Comparison of ENCODE assay signal across 1 cellular context in the genomic region with DNA sequence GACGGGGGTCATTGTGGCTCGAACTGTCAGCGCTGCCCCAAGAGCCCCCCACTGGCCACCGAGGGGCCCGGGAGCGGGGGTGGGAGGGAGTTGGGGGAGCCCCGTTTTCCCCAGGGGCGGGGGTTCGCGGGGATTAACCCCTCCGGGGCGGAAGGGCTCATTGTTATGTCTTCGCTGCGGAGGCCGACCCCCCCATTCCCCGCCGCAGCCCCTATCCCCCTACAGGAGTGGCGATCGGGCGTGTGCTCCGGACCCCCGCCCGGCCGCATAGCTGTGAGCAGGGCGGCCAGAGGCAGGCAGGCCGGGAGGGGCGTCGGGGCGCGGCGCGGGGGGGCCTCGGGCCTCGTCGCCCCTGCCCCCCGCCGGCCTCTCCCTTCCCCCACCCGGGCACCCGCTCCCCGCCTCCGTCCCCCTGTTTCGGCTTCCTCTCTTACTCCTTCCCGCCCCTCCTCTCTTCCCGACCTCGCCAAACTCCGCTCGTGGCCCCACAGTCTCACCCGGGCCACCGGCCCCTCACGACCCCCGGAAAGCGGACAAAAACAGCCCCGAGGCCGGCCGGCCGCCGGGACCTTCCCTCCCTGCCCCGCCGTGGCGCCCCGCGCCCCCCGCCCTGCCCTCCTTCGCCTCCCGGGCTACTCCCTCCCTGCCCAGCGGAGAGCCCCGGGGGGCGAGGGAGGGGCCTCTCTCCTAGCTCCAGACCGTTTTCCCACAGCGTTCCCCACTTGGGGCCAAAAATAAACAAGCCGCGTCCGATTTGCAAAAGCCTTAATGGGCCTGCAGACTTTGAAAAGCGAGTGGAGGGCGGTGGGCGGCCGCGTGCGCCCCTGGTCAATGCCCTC.
TF ChIP-seq lines count a peak whose summit lies in the region.

No MANE protein-coding gene starts in this region.

TF ChIP-seq in HEK293, 187 proteins besides CTCF, POLR2A, EP300 and RAD21 (continued from another document):
- TF ChIP-seq, protein P1, sequence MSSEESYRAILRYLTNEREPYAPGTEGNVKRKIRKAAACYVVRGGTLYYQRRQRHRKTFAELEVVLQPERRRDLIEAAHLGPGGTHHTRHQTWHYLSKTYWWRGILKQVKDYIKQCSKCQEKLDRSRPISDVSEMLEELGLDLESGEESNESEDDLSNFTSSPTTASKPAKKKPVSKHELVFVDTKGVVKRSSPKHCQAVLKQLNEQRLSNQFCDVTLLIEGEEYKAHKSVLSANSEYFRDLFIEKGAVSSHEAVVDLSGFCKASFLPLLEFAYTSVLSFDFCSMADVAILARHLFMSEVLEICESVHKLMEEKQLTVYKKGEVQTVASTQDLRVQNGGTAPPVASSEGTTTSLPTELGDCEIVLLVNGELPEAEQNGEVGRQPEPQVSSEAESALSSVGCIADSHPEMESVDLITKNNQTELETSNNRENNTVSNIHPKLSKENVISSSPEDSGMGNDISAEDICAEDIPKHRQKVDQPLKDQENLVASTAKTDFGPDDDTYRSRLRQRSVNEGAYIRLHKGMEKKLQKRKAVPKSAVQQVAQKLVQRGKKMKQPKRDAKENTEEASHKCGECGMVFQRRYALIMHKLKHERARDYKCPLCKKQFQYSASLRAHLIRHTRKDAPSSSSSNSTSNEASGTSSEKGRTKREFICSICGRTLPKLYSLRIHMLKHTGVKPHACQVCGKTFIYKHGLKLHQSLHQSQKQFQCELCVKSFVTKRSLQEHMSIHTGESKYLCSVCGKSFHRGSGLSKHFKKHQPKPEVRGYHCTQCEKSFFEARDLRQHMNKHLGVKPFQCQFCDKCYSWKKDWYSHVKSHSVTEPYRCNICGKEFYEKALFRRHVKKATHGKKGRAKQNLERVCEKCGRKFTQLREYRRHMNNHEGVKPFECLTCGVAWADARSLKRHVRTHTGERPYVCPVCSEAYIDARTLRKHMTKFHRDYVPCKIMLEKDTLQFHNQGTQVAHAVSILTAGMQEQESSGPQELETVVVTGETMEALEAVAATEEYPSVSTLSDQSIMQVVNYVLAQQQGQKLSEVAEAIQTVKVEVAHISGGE (tag by site-specific recombination; conservative IDR thresholded peaks at IDR 0.05; ENCODE audit: low read depth) = peak; percentile 24; the same call in 1 of the 2 replicates
- TF ChIP-seq, protein P2, sequence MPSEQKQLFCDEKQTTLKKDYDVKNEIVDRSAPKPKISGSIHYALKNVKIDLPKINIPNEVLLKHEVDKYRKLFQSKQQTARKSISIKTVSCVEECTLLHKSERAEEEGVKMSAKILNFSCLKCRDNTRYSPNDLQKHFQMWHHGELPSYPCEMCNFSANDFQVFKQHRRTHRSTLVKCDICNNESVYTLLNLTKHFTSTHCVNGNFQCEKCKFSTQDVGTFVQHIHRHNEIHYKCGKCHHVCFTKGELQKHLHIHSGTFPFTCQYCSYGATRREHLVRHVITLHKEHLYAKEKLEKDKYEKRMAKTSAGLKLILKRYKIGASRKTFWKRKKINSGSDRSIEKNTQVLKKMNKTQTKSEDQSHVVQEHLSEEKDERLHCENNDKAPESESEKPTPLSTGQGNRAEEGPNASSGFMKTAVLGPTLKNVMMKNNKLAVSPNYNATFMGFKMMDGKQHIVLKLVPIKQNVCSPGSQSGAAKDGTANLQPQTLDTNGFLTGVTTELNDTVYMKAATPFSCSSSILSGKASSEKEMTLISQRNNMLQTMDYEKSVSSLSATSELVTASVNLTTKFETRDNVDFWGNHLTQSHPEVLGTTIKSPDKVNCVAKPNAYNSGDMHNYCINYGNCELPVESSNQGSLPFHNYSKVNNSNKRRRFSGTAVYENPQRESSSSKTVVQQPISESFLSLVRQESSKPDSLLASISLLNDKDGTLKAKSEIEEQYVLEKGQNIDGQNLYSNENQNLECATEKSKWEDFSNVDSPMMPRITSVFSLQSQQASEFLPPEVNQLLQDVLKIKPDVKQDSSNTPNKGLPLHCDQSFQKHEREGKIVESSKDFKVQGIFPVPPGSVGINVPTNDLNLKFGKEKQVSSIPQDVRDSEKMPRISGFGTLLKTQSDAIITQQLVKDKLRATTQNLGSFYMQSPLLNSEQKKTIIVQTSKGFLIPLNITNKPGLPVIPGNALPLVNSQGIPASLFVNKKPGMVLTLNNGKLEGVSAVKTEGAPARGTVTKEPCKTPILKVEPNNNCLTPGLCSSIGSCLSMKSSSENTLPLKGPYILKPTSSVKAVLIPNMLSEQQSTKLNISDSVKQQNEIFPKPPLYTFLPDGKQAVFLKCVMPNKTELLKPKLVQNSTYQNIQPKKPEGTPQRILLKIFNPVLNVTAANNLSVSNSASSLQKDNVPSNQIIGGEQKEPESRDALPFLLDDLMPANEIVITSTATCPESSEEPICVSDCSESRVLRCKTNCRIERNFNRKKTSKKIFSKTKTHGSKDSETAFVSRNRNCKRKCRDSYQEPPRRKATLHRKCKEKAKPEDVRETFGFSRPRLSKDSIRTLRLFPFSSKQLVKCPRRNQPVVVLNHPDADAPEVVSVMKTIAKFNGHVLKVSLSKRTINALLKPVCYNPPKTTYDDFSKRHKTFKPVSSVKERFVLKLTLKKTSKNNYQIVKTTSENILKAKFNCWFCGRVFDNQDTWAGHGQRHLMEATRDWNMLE (tag by site-specific recombination; conservative IDR thresholded peaks at IDR 0.05; ENCODE audit: low read depth) = no peak
- no peak for TF ChIP-seq MYNN (tag by site-specific recombination; IDR thresholded peaks at IDR 0.05; ENCODE audit: borderline replicate concordance)
- TF ChIP-seq ZNF140 (tag by site-specific recombination; IDR thresholded peaks at IDR 0.05) = no peak
- peak; percentile 44; the same call in 1 of the 2 replicates for TF ChIP-seq ZNF335 (tag by site-specific recombination; conservative IDR thresholded peaks at IDR 0.05)
- TF ChIP-seq ZNF76 (tag by site-specific recombination; IDR thresholded peaks at IDR 0.05; ENCODE audit: borderline replicate concordance, low read depth) = peak; percentile 45; the same call in 1 of the 2 replicates
- no peak for TF ChIP-seq ZNF214 (tag by site-specific recombination; IDR thresholded peaks at IDR 0.05; ENCODE audit: borderline replicate concordance)
- peak; percentile 93 for TF ChIP-seq ZIC2 (tag by site-specific recombination; IDR thresholded peaks at IDR 0.05)
- peak; percentile 64; the same call in 1 of the 2 replicates for TF ChIP-seq ZNF423 (tag by site-specific recombination; IDR thresholded peaks at IDR 0.05)
- TF ChIP-seq REPIN1 (tag by site-specific recombination; IDR thresholded peaks at IDR 0.05; ENCODE audit: low read depth) = no peak
- TF ChIP-seq ZNF561 (tag by site-specific recombination; IDR thresholded peaks at IDR 0.05; ENCODE audit: borderline replicate concordance) = 0 out of 2 replicates have a peak, but pooled peaks have one; percentile 21
